ENCODE assay signal across 9 cellular contexts in genomic region chr19:18086590-18087138, GRCh38. TPM values are rescaled to one million over a fixed set of nuclear protein-coding genes. Genes with fewer than 3 reads are reported as not detected.
DNase-seq lines count a peak whose midpoint lies in the region; ATAC-seq and TF ChIP-seq lines count a peak whose summit lies in the region.
"Had no signal": no experiment of that assay in that cellular context is flagged by ENCODE, and none has a peak within 500 bp of the region (broad histone marks: within the 10 kb centered on the region; RNA-seq: fewer than 3 reads in every experiment).

Gene IL12RB1 (minus strand): TSS chr19:18086934. CDS start chr19:18086823, 111 bp downstream.

- peak within 1 kb of the TSS; percentile 98 to 99 (median 98) for H3K27ac Mint-ChIP-seq in CD4-positive, alpha-beta memory T cell
- peak within 1 kb of the TSS; percentile 99 for H3K27ac Mint-ChIP-seq in activated naive CD8-positive, alpha-beta T cell treated with anti-CD3 and anti-CD28 coated beads for 36 hours
- H3K27ac Mint-ChIP-seq: brain had no signal

- peak within 1 kb of the TSS; percentile 78 for H3K4me2 ChIP-seq in OCI-LY7 (ENCODE audit: low read length)

- CTCF ChIA-PET in CD4-positive, alpha-beta memory T cell (lab: Charles Lee; ENCODE audit: partially characterized antibody), result interaction anchor here (1.0 to 4.3 kb wide), 6 partner anchors 11 to 148 kb away, joined by 3 to 30 read pairs (median 10); partner anchors contain the start of genes MAST3 and PIK3R2
- CTCF ChIA-PET in OCI-LY7 (lab: Charles Lee; ENCODE audit: unreplicated experiment), result interaction anchor here (0.6 kb wide), 1 partner anchor 78 kb away, joined by 4 read pairs; the partner anchor contains the start of gene ARRDC2

- H3K9me2 ChIP-seq in OCI-LY7 (ENCODE audit: insufficient read depth, low read length), result no peaks in the 10 kb centered on the region

- POLR2A ChIA-PET in CD4-positive, alpha-beta memory T cell (lab: Charles Lee; ENCODE audit: partially characterized antibody), result interaction anchor here (0.6 to 9.5 kb wide), 23 partner anchors 8 to 284 kb away, joined by 3 to 159 read pairs (median 6); partner anchors contain the start of genes ARRDC2, CCDC124, IFI30 and JUND
- POLR2A ChIA-PET in OCI-LY7 (lab: Charles Lee), result interaction anchor here (0.5 to 3.4 kb wide), 5 partner anchors 12 to 245 kb away, joined by 3 to 24 read pairs (median 4); partner anchors contain the start of gene MAST3

- ATAC-seq in HG03521 (IDR thresholded peaks at IDR 0.05; ENCODE audit: unreplicated experiment) (no peak), GM21825 (IDR thresholded peaks at IDR 0.05; ENCODE audit: unreplicated experiment) (no peak)

- intact Hi-C loops in CD4-positive, alpha-beta memory T cell (cut with micrococcal nuclease), result loop anchor here (2.0 kb wide), 1 partner anchor 18 kb away; no protein-coding TSS in a partner anchor
- intact Hi-C loops in OCI-LY7 (cut with micrococcal nuclease; ENCODE audit: unreplicated experiment), result no loop called here

- H3K36me3 ChIP-seq in CD4-positive, alpha-beta memory T cell (ENCODE audit: insufficient read depth, low read length), result peaks cover 15% of the 10 kb centered on the region
- peaks cover 4% of the 10 kb centered on the region; the same call in 1 of the 2 replicates for H3K36me3 ChIP-seq in OCI-LY7 (ENCODE audit: insufficient read depth, low read length)
- H3K36me3 ChIP-seq in neutrophil, result no peaks in the 10 kb centered on the region

- no peaks in the 10 kb centered on the region for H3K9me3 ChIP-seq in CD4-positive, alpha-beta memory T cell (ENCODE audit: control insufficient read depth in 1 of 2, low read length in 2 of 2)
- no peaks in the 10 kb centered on the region for H3K9me3 ChIP-seq in OCI-LY7 (ENCODE audit: low read length)
- H3K9me3 ChIP-seq in neutrophil, result no peaks in the 10 kb centered on the region

- peak; percentile 67 to 83 (median 74) for DNase-seq in CD4-positive, alpha-beta memory T cell
- DNase-seq in OCI-LY7 (ENCODE audit: low spot score) (peak; percentile 64), LoVo (ENCODE audit: low spot score) (no peak), SHP77 treated with DMSO at 0.1 percent for 48 hours (lab: John Stamatoyannopoulos, UW) (no peak)
- peak; percentile 77 for DNase-seq in activated naive CD8-positive, alpha-beta T cell treated with anti-CD3 and anti-CD28 coated beads for 36 hours

- H3K79me2 ChIP-seq in OCI-LY7 (ENCODE audit: insufficient read depth, low read depth, low read length), result no peaks in the 10 kb centered on the region

- H3K27ac ChIP-seq in CD4-positive, alpha-beta memory T cell (ENCODE audit: low read depth, low read length), result peak within 1 kb of the TSS; percentile 87
- peak within 1 kb of the TSS; percentile 66 for H3K27ac ChIP-seq in OCI-LY7 (ENCODE audit: low read depth, low read length, poor library complexity, severe bottlenecking)
- H3K27ac ChIP-seq in neutrophil, result peak within 1 kb of the TSS; percentile 99

- peaks cover 0 to 3% (median 0%) of the 10 kb centered on the region in 8 donors for H3K9me3 Mint-ChIP-seq in CD4-positive, alpha-beta memory T cell
- peaks cover 3% of the 10 kb centered on the region for H3K9me3 Mint-ChIP-seq in activated naive CD8-positive, alpha-beta T cell treated with anti-CD3 and anti-CD28 coated beads for 36 hours

- no peaks in the 10 kb centered on the region for H3K27me3 Mint-ChIP-seq in CD4-positive, alpha-beta memory T cell
- H3K27me3 Mint-ChIP-seq in activated naive CD8-positive, alpha-beta T cell treated with anti-CD3 and anti-CD28 coated beads for 36 hours, result no peaks in the 10 kb centered on the region

- no TSS peak for BruUV-seq in OCI-LY7 (replicated peaks; lab: Mats Ljungman, UMichigan)

- no peaks in the 10 kb centered on the region for H3K27me3 ChIP-seq in CD4-positive, alpha-beta memory T cell (ENCODE audit: insufficient read depth, low read length)
- no peaks in the 10 kb centered on the region for H3K27me3 ChIP-seq in neutrophil

- H3K4me3 Mint-ChIP-seq in CD4-positive, alpha-beta memory T cell, result peak within 1 kb of the TSS; percentile 95 to 98 (median 97)
- H3K4me3 Mint-ChIP-seq in activated naive CD8-positive, alpha-beta T cell treated with anti-CD3 and anti-CD28 coated beads for 36 hours, result peak within 1 kb of the TSS; percentile 96
- H3K4me3 Mint-ChIP-seq: brain had no signal

- no peaks in the 10 kb centered on the region for H4K20me1 ChIP-seq in OCI-LY7 (ENCODE audit: insufficient read depth, low read length)

- H2AFZ ChIP-seq in OCI-LY7 (ENCODE audit: low read length), result peak within 1 kb of the TSS; percentile 80

- H3K36me3 Mint-ChIP-seq in CD4-positive, alpha-beta memory T cell, result peaks cover 23 to 30% of the 10 kb centered on the region in 2 donors
- peaks cover 16% of the 10 kb centered on the region for H3K36me3 Mint-ChIP-seq in activated naive CD8-positive, alpha-beta T cell treated with anti-CD3 and anti-CD28 coated beads for 36 hours
- H3K36me3 Mint-ChIP-seq: brain had no signal

- H3K4me1 Mint-ChIP-seq in CD4-positive, alpha-beta memory T cell, result peaks cover 51 to 83% (median 66%) of the 10 kb centered on the region in 4 donors
- peaks cover 57% of the 10 kb centered on the region for H3K4me1 Mint-ChIP-seq in activated naive CD8-positive, alpha-beta T cell treated with anti-CD3 and anti-CD28 coated beads for 36 hours
- H3K4me1 Mint-ChIP-seq: brain had no signal

- H3K4me3 ChIP-seq in CD4-positive, alpha-beta memory T cell (ENCODE audit: low read length in 2 of 2), result peak within 1 kb of the TSS; percentile 84 to 95
- peak within 1 kb of the TSS; percentile 60 for H3K4me3 ChIP-seq in OCI-LY7 (ENCODE audit: low read depth, low read length, poor library complexity, severe bottlenecking)
- peak within 1 kb of the TSS; percentile 48 to 61 for H3K4me3 ChIP-seq in neutrophil (ENCODE audit: low read depth in 1 of 2, low read length in 1 of 2)

- H3K4me1 ChIP-seq in CD4-positive, alpha-beta memory T cell (ENCODE audit: insufficient read depth, low read length), result peaks cover 77% of the 10 kb centered on the region
- H3K4me1 ChIP-seq in OCI-LY7 (ENCODE audit: insufficient read depth, low read length, poor library complexity, severe bottlenecking) (peaks cover 58% of the 10 kb centered on the region), neutrophil (ENCODE audit: control insufficient read depth in 1 of 2, insufficient read depth in 1 of 2, low read depth in 1 of 2, low read length in 1 of 2) (peaks cover 54% of the 10 kb centered on the region in 2 experiments)

- no peak for TF ChIP-seq CTCF in OCI-LY7 (conservative IDR thresholded peaks at IDR 0.05; ENCODE audit: low read length)
- no peak for TF ChIP-seq CTCF in neutrophil (IDR thresholded peaks at IDR 0.05)

RNA-seq across cellular contexts. Expression of gene IL12RB1, which starts in this region (rescaled TPM):
- total RNA-seq in CD4-positive, alpha-beta memory T cell, result 10 to 100 TPM; 39.3 to 42.1 TPM
- polyA plus RNA-seq in CD4-positive, alpha-beta memory T cell, result 10 to 100 TPM; 35.0 to 55.1 TPM
- 6.0 and 7.7 TPM in 2 replicates for total RNA-seq in OCI-LY7 (2014; rRNA removed; shearing (Covaris generic))
- 26.0 and 41.7 TPM in 2 replicates for total RNA-seq in OCI-LY7 (2022)
- total RNA-seq in activated naive CD8-positive, alpha-beta T cell treated with anti-CD3 and anti-CD28 coated beads for 36 hours, result 10 to 100 TPM; 26.5 to 26.9 TPM

Comparison
In these comparisons a context has a peak if more than half of its experiments do, and no peak if none do; other contexts are left out.
1. DNase-seq: peak in CD4-positive, alpha-beta memory T cell (5 of 5), OCI-LY7 (single experiment) and activated naive CD8-positive, alpha-beta T cell treated with anti-CD3 and anti-CD28 coated beads for 36 hours (single experiment); none in LoVo (single experiment) and SHP77 treated with DMSO at 0.1 percent for 48 hours (single experiment).
2. Peak in every context shown above with its lines, with median percentiles within 50 percentile points of each other: H3K27ac ChIP-seq and H3K4me3 ChIP-seq.